8 cellular contexts compared by ENCODE assay signal in the genomic region with DNA sequence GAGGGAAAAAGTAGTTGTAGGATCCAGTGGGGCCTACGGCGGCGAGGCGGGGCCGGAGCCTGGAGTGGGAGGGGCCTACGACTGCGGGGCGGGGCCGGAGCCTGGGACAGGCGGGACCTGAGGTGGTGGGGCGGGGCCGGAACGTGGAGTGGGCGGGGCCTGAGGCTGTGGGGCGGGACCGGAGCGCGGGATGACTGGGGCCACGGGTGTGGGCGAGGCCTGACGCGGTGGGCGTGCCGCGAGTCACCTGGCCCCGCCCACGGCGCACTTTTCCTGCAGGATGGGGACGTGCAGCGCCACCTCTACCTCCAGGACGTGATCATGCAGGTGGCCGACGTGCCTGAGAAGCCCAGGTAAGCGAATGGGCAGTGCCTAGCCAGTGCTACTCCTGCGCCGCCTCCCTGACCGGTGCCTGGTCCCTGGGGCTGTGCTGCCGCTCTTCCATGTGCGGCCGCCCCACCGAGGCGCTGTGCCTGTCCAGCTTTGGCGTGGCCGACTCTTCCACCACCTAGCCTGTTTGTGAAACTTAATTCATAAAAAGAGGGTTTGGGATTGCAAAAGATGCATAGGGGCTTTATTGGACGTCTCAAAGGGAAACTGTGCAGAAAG. TPM values are rescaled to one million over a fixed set of nuclear protein-coding genes. Genes with fewer than 3 reads are reported as not detected.
DNase-seq lines count a peak whose midpoint lies in the region; ATAC-seq, FAIRE-seq and TF ChIP-seq lines count a peak whose summit lies in the region.

No MANE protein-coding gene starts in this region.

- peak overlapping the region; percentile 92 to 97 for H3K27ac ChIP-seq in A549

- CTCF ChIA-PET in A549 (lab: Yijun Ruan, JAX): interaction anchor here (1.0 to 1.8 kb wide), 2 partner anchors 12 to 20 kb away, joined by 4 to 5 read pairs; no protein-coding TSS in a partner anchor

- no peak for TF ChIP-seq POLR2A in A549 (IDR thresholded peaks at IDR 0.05; ENCODE audit: low read length)

- FAIRE-seq in A549 (lab: Jason Lieb, UNC): no peak

- H3K9me3 ChIP-seq in A549: no peaks in the 10 kb centered on the region

- peak overlapping the region; percentile 98 for H3K4me2 ChIP-seq in A549

- TF ChIP-seq CTCF in A549 (IDR thresholded peaks at IDR 0.05) (no peak), kidney epithelial cell (IDR thresholded peaks at IDR 0.05; ENCODE audit: insufficient read depth, low read length, poor library complexity, severe bottlenecking) (no peak)

- POLR2A ChIA-PET in A549 (lab: Yijun Ruan, JAX): no interaction called here

- DNase-seq in A549 (ENCODE audit: low read depth in 1 of 2, low spot score in 1 of 2) (peak; percentile 53 to 95), NCI-H2196 treated with DMSO at 0.1 percent for 48 hours (lab: John Stamatoyannopoulos, UW; ENCODE audit: unreplicated experiment) (peak; percentile 59), cerebellar nuclear complex (lab: John Stamatoyannopoulos, UW) (peak; percentile 23 to 61), kidney epithelial cell (ENCODE audit: low read depth) (no peak)
- peak; percentile 96 for DNase-seq in activated CD4-positive, CD25-positive, alpha-beta regulatory T cell treated with anti-CD3 and anti-CD28 coated beads, Interleukin-2, amount 50 U/mL, for 72 hours
- DNase-seq in stimulated activated CD4-positive, alpha-beta T cell treated with anti-CD3 and anti-CD28 coated beads, Interleukin-15, amount 100 ng/mL, for 48 hours (ENCODE audit: low read depth in 2 of 2): peak; percentile 87 to 92

- no peaks in the 10 kb centered on the region for H3K36me3 ChIP-seq in kidney epithelial cell (ENCODE audit: control insufficient read depth, insufficient read depth, low read length)

- no peak for TF ChIP-seq RAD21 in A549 (conservative IDR thresholded peaks at IDR 0.05 in 1 of 2, IDR thresholded peaks at IDR 0.05 in 1 of 2)

- H3K27me3 ChIP-seq in kidney epithelial cell (ENCODE audit: control insufficient read depth, insufficient read depth, low read length): no peaks in the 10 kb centered on the region

- no peak for TF ChIP-seq EP300 in A549 (IDR thresholded peaks at IDR 0.05)

- WGBS in A549 (ENCODE audit: missing lambda C conversion rate): 69% methylated on average over 16 of the region's 45 CpGs

- peak; percentile 46 to 83 for ATAC-seq in A549
- ATAC-seq in GM18858 (IDR thresholded peaks at IDR 0.05; ENCODE audit: unreplicated experiment): peak; percentile 52
- peak; percentile 67 for ATAC-seq in HG03095 (IDR thresholded peaks at IDR 0.05; ENCODE audit: unreplicated experiment)

- H3K4me3 ChIP-seq in A549: peak overlapping the region; percentile 94
- peak overlapping the region; percentile 78 for H3K4me3 ChIP-seq in kidney epithelial cell (ENCODE audit: low read depth, low read length)

- peaks cover 17% of the 10 kb centered on the region for H3K4me1 ChIP-seq in A549

TF ChIP-seq in A549, 52 proteins besides CTCF, POLR2A, EP300 and RAD21:
- TF ChIP-seq, protein P1, sequence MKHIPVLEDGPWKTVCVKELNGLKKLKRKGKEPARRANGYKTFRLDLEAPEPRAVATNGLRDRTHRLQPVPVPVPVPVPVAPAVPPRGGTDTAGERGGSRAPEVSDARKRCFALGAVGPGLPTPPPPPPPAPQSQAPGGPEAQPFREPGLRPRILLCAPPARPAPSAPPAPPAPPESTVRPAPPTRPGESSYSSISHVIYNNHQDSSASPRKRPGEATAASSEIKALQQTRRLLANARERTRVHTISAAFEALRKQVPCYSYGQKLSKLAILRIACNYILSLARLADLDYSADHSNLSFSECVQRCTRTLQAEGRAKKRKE (CRISPR knock-in tag; IDR thresholded peaks at IDR 0.05; ENCODE audit: low read depth): no peak
- peak in 1 of 2 experiments; percentile 39; a peak in 2 of 5 replicates for TF ChIP-seq JUN (IDR thresholded peaks at IDR 0.05)
TF ChIP-seq in A549: peak in this region for 1.

RNA-seq across cellular contexts. Expression of gene ZNF511, which starts 0.5 kb away (rescaled TPM):
- polyA plus RNA-seq in A549 (2011; rRNA removed) (39.4 and 40.2 TPM in 2 replicates), A549 (2017; fragmentation: RNase III; extraction: RNeasy Plus Mini Kit Qiagen cat#74134 plus additional on column Dnase treatment) (41.1 to 43.6 TPM (median 41.7 TPM) in 3 replicates)
- polyA plus RNA-seq in A549 (2012; cell fraction: cytosol; rRNA removed): 95.1 and 97.8 TPM in 2 replicates
- 61.6 and 72.9 TPM in 2 replicates for polyA plus RNA-seq in A549 (2012; cell fraction: nucleus; rRNA removed)
- polyA minus RNA-seq in A549 (2011; rRNA and poly(A)+ RNA removed): 22.7 and 23.3 TPM in 2 replicates
- 20.3 and 45.7 TPM in 2 replicates for total RNA-seq in kidney epithelial cell

RNA-seq across cellular contexts. Expression of gene TUBGCP2, which starts 0.5 kb away (rescaled TPM):
- 44.5 and 44.9 TPM in 2 replicates for polyA plus RNA-seq in A549 (2011; rRNA removed)
- 35.7 and 43.6 TPM in 2 replicates for polyA plus RNA-seq in A549 (2012; cell fraction: cytosol; rRNA removed)
- 68.0 and 91.7 TPM in 2 replicates for polyA plus RNA-seq in A549 (2012; cell fraction: nucleus; rRNA removed)
- 32.5 to 35.0 TPM (median 33.6 TPM) in 3 replicates for polyA plus RNA-seq in A549 (2017; fragmentation: RNase III; extraction: RNeasy Plus Mini Kit Qiagen cat#74134 plus additional on column Dnase treatment)
- 57.5 and 75.3 TPM in 2 replicates for polyA minus RNA-seq in A549 (2011; rRNA and poly(A)+ RNA removed)
- 55.6 and 65.5 TPM in 2 replicates for total RNA-seq in kidney epithelial cell

RNA-seq across cellular contexts. Expression of gene CALY, which starts 27.5 kb away (rescaled TPM):
- polyA plus RNA-seq in A549 (2011; rRNA removed): 0.28 and 0.30 TPM in 2 replicates
- polyA plus RNA-seq in A549 (2012; cell fraction: cytosol; rRNA removed): 0.46 and 0.88 TPM in 2 replicates
- 1.0 and 1.3 TPM in 2 replicates for polyA plus RNA-seq in A549 (2012; cell fraction: nucleus; rRNA removed)
- 0.63 to 0.89 TPM (median 0.73 TPM) in 3 replicates for polyA plus RNA-seq in A549 (2017; fragmentation: RNase III; extraction: RNeasy Plus Mini Kit Qiagen cat#74134 plus additional on column Dnase treatment)
- polyA minus RNA-seq in A549 (2011; rRNA and poly(A)+ RNA removed): 0.34 and 0.62 TPM in 2 replicates
- total RNA-seq in kidney epithelial cell: 0.96 TPM in 1 of 2 replicates, not detected in the other

RNA-seq across cellular contexts. Expression of gene ADAM8, which starts 32.5 kb away (rescaled TPM):
- 1.4 TPM in 2 replicates for polyA plus RNA-seq in A549 (2011; rRNA removed)
- 2.2 and 4.0 TPM in 2 replicates for polyA plus RNA-seq in A549 (2012; cell fraction: cytosol; rRNA removed)
- polyA plus RNA-seq in A549 (2012; cell fraction: nucleus; rRNA removed): 39.8 and 45.3 TPM in 2 replicates
- polyA plus RNA-seq in A549 (2017; fragmentation: RNase III; extraction: RNeasy Plus Mini Kit Qiagen cat#74134 plus additional on column Dnase treatment): 4.1 to 5.2 TPM (median 4.4 TPM) in 3 replicates
- 0.66 and 1.2 TPM in 2 replicates for polyA minus RNA-seq in A549 (2011; rRNA and poly(A)+ RNA removed)
- 78.4 and 123 TPM in 2 replicates for total RNA-seq in kidney epithelial cell

RNA-seq across cellular contexts. Expression of gene PRAP1, which starts 38.0 kb away (rescaled TPM):
- 0.13 TPM in 1 of 2 replicates, not detected in the other for polyA plus RNA-seq in A549 (2011; rRNA removed)
- not detected in 2 replicates for polyA plus RNA-seq in A549 (2012; cell fraction: cytosol; rRNA removed)
- polyA plus RNA-seq in A549 (2012; cell fraction: nucleus; rRNA removed): not detected in 2 replicates
- not detected in 3 replicates for polyA plus RNA-seq in A549 (2017; fragmentation: RNase III; extraction: RNeasy Plus Mini Kit Qiagen cat#74134 plus additional on column Dnase treatment)
- polyA minus RNA-seq in A549 (2011; rRNA and poly(A)+ RNA removed): not detected in 2 replicates
- total RNA-seq in kidney epithelial cell: not detected in 2 replicates
